ENCODE assay signal across 8 cellular contexts in genomic region chr3:44338828-44339127, GRCh38. TPM values are rescaled to one million over a fixed set of nuclear protein-coding genes. Genes with fewer than 3 reads are reported as not detected.
DNase-seq lines count a peak whose midpoint lies in the region; ATAC-seq, FAIRE-seq and TF ChIP-seq lines count a peak whose summit lies in the region.

No MANE protein-coding gene starts in this region.

- peak overlapping the region; percentile 88 for H3K4me2 ChIP-seq in HepG2 (ENCODE audit: low read depth, low read length)

- no TSS peak for BruUV-seq in HepG2 (replicated peaks; lab: Mats Ljungman, UMichigan)

- H3K79me2 ChIP-seq in HepG2 (ENCODE audit: insufficient read depth, low read length): peaks cover 27% of the 10 kb centered on the region

- H4K20me1 ChIP-seq in HepG2 (ENCODE audit: insufficient read depth, low read length): no peaks in the 10 kb centered on the region

- no peaks in the 10 kb centered on the region for H3K9me3 Mint-ChIP-seq in activated CD4-positive, alpha-beta T cell treated with anti-CD3 and anti-CD28 coated beads, Interleukin-2, amount 10 ng/mL, durations not matched to agents 7 days and 5 days

- H3K9ac ChIP-seq in HepG2 (ENCODE audit: insufficient read depth, low read depth, low read length): peak overlapping the region; percentile 86

- POLR2A ChIA-PET in activated CD4-positive, alpha-beta T cell treated with anti-CD3 and anti-CD28 coated beads, Interleukin-2, amount 10 ng/mL, durations not matched to agents 7 days and 5 days (lab: Charles Lee): interaction anchor here (1.2 kb wide), 1 partner anchor 172 kb away, joined by 3 read pairs; no protein-coding TSS in a partner anchor
- POLR2A ChIA-PET in HepG2 (lab: Yijun Ruan, JAX): interaction anchor here (0.6 to 3.9 kb wide), 25 partner anchors 8 to 172 kb away, joined by 3 to 67 read pairs (median 6); partner anchors contain the start of gene ZNF445

- no peak for DNase-seq in activated CD4-positive, alpha-beta T cell treated with anti-CD3 and anti-CD28 coated beads, Interleukin-2, amount 10 ng/mL, durations not matched to agents 7 days and 5 days
- DNase-seq in activated CD4-positive, alpha-beta T cell treated with anti-CD3 and anti-CD28 coated beads, Interleukin-2, amount 50 U/mL, for 4 hours: no peak
- DNase-seq in adrenal gland (no peak), HepG2 (ENCODE audit: low spot score) (no peak), thyroid gland (no peak), SIG-M5 (lab: John Stamatoyannopoulos, UW) (no peak), inferior parietal cortex (ENCODE audit: extremely low spot score) (no peak), GM19238 (ENCODE audit: insufficient read length, low spot score) (no peak)

- intact Hi-C loops in adrenal gland (cut with DNase I): no loop called here
- intact Hi-C loops in HepG2 (cut with micrococcal nuclease; ENCODE audit: unreplicated experiment): loop anchor here (1.0 to 10.0 kb wide), 3 partner anchors 101 to 1896 kb away; no protein-coding TSS in a partner anchor
- intact Hi-C loops in thyroid gland (cut with DNase I): loop anchor here (10.0 kb wide), 1 partner anchor 176 kb away; no protein-coding TSS in a partner anchor

- H3K36me3 Mint-ChIP-seq in activated CD4-positive, alpha-beta T cell treated with anti-CD3 and anti-CD28 coated beads, Interleukin-2, amount 10 ng/mL, durations not matched to agents 7 days and 5 days (ENCODE audit: low read depth): peaks cover 7% of the 10 kb centered on the region

- H3K4me3 ChIP-seq in adrenal gland (peak overlapping the region; percentile 47 to 73 (median 65)), HepG2 (replicated peaks in 1 of 3; ENCODE audit: insufficient read depth in 1 of 3, low read depth in 2 of 3, low read length in 3 of 3) (peak overlapping the region; percentile 80 to 90 (median 81)), thyroid gland (replicated peaks in 1 of 3) (peak overlapping the region; percentile 34 to 90 (median 55))

- peak overlapping the region; percentile 100 for H3K27ac Mint-ChIP-seq in activated CD4-positive, alpha-beta T cell treated with anti-CD3 and anti-CD28 coated beads, Interleukin-2, amount 10 ng/mL, durations not matched to agents 7 days and 5 days

- 0 to 1% (median 0%) methylated on average over 15 of the region's 15 CpGs for WGBS in adrenal gland, 4 donors
- 2% methylated on average over 12 of the region's 15 CpGs for WGBS in HepG2 (ENCODE audit: low lambda C conversion rate)
- 0 to 1% methylated on average over 15 of the region's 15 CpGs for WGBS in thyroid gland, 2 donors

- no peak for TF ChIP-seq POLR2A in adrenal gland (IDR thresholded peaks at IDR 0.05)
- no peak for TF ChIP-seq POLR2A in HepG2 (IDR thresholded peaks at IDR 0.05; ENCODE audit: insufficient read depth in 1 of 2, low read depth in 2 of 2, low read length in 2 of 2)
- TF ChIP-seq POLR2A in thyroid gland (IDR thresholded peaks at IDR 0.05): no peak

- H3K27ac ChIP-seq in adrenal gland (peak overlapping the region; percentile 79 to 98 (median 98)), HepG2 (ENCODE audit: extremely low read length, insufficient read depth, low read length) (peak overlapping the region; percentile 96), thyroid gland (peak overlapping the region; percentile 61 to 99 (median 90))

- no peaks in the 10 kb centered on the region for H3K9me3 ChIP-seq in adrenal gland (replicated peaks in 1 of 3)
- H3K9me3 ChIP-seq in HepG2 (ENCODE audit: low read length): no peaks in the 10 kb centered on the region
- no peaks in the 10 kb centered on the region for H3K9me3 ChIP-seq in thyroid gland

- CTCF ChIA-PET in activated CD4-positive, alpha-beta T cell treated with anti-CD3 and anti-CD28 coated beads, Interleukin-2, amount 10 ng/mL, durations not matched to agents 7 days and 5 days (lab: Charles Lee): interaction anchor here (0.9 to 1.0 kb wide), 2 partner anchors 13 to 167 kb away, joined by 3 read pairs; no protein-coding TSS in a partner anchor
- CTCF ChIA-PET in HepG2 (lab: Yijun Ruan, JAX; ENCODE audit: low intra/inter-chr PET ratio, low total read pairs): no interaction called here

- H3K27me3 Mint-ChIP-seq in activated CD4-positive, alpha-beta T cell treated with anti-CD3 and anti-CD28 coated beads, Interleukin-2, amount 10 ng/mL, durations not matched to agents 7 days and 5 days: peaks cover 4% of the 10 kb centered on the region

- no peaks in the 10 kb centered on the region for H3K36me3 ChIP-seq in adrenal gland (replicated peaks in 1 of 2)
- H3K36me3 ChIP-seq in HepG2 (replicated peaks in 1 of 2; ENCODE audit: control insufficient read depth in 1 of 2, insufficient read depth in 2 of 2, low read length in 2 of 2): peaks cover 0 to 1% of the 10 kb centered on the region in 2 experiments; a peak in 1 of 5 replicates
- H3K36me3 ChIP-seq in thyroid gland: no peaks in the 10 kb centered on the region

- no peak for TF ChIP-seq RAD21 in HepG2 (CRISPR knock-in tag; IDR thresholded peaks at IDR 0.05)

- H3K4me1 ChIP-seq in adrenal gland (replicated peaks in 1 of 2) (peaks cover 8 to 32% of the 10 kb centered on the region in 2 donors), HepG2 (ENCODE audit: insufficient read depth, low read length) (peaks cover 56% of the 10 kb centered on the region), thyroid gland (peaks cover 10 to 26% of the 10 kb centered on the region in 2 donors)

- peak overlapping the region; percentile 56 for H2AFZ ChIP-seq in HepG2 (ENCODE audit: low read length)

- in situ Hi-C loops in HepG2 (cut with HindIII; ENCODE audit: extremely low pct_ligation_motif_present, low pct_unique_long_range_greater_than_20kb): no loop called here

- FAIRE-seq in HepG2 (lab: Jason Lieb, UNC): no peak

- peaks cover 24% of the 10 kb centered on the region for H3K4me1 Mint-ChIP-seq in activated CD4-positive, alpha-beta T cell treated with anti-CD3 and anti-CD28 coated beads, Interleukin-2, amount 10 ng/mL, durations not matched to agents 7 days and 5 days

- no peak for ATAC-seq in HepG2

- TF ChIP-seq CTCF in adrenal gland (IDR thresholded peaks at IDR 0.05): peak in 1 of 6 experiments; percentile 8
- no peak for TF ChIP-seq CTCF in HepG2 (CRISPR knock-in tag; IDR thresholded peaks at IDR 0.05)
- peak in 1 of 6 experiments; percentile 13 for TF ChIP-seq CTCF in thyroid gland (IDR thresholded peaks at IDR 0.05)

- peak overlapping the region; percentile 97 for H3K4me3 Mint-ChIP-seq in activated CD4-positive, alpha-beta T cell treated with anti-CD3 and anti-CD28 coated beads, Interleukin-2, amount 10 ng/mL, durations not matched to agents 7 days and 5 days

- no peak for TF ChIP-seq EP300 in HepG2 (IDR thresholded peaks at IDR 0.05; ENCODE audit: low read depth in 2 of 2, low read length in 2 of 2)
- no peak for TF ChIP-seq EP300 in HepG2 (CRISPR knock-in tag; IDR thresholded peaks at IDR 0.05; ENCODE audit: borderline replicate concordance)

- no peaks in the 10 kb centered on the region for H3K27me3 ChIP-seq in adrenal gland
- no peaks in the 10 kb centered on the region; a peak in 1 of 5 replicates for H3K27me3 ChIP-seq in HepG2 (ENCODE audit: control insufficient read depth in 1 of 2, insufficient read depth in 2 of 2, low read length in 2 of 2)
- H3K27me3 ChIP-seq in thyroid gland: no peaks in the 10 kb centered on the region

TF ChIP-seq in HepG2, 621 proteins besides CTCF, POLR2A, EP300 and RAD21 (continues in another document):
- TF ChIP-seq KDM5B (CRISPR knock-in tag; IDR thresholded peaks at IDR 0.05; ENCODE audit: borderline replicate concordance) (no peak), RBFOX2 (IDR thresholded peaks at IDR 0.05; ENCODE audit: low read depth, low read length) (no peak), MTF1 (CRISPR knock-in tag; IDR thresholded peaks at IDR 0.05) (no peak), ATF7 (IDR thresholded peaks at IDR 0.05) (no peak), ATF7 (CRISPR knock-in tag; IDR thresholded peaks at IDR 0.05) (no peak), CC2D1A (CRISPR knock-in tag; IDR thresholded peaks at IDR 0.05) (0 out of 2 replicates have a peak, but pooled peaks have one; percentile 4)

RNA-seq across cellular contexts. Expression of gene TCAIM, which starts 0.2 kb away (rescaled TPM):
- 10 to 100 TPM; 16.4 to 19.9 TPM for total RNA-seq in activated CD4-positive, alpha-beta T cell treated with anti-CD3 and anti-CD28 coated beads, Interleukin-2, amount 10 ng/mL, durations not matched to agents 7 days and 5 days
- total RNA-seq in adrenal gland (10 to 100 TPM; 22.3 to 51.9 (median 34.6) TPM), HepG2 (2016; rRNA removed; fragmentation: Illumina TruSeq; extraction: Trizol) (16.9 and 21.1 TPM in 2 replicates), thyroid gland (10 to 100 TPM; 26.2 to 33.3 (median 27.7) TPM)
- polyA plus RNA-seq in adrenal gland (10 to 100 TPM; 11.8 to 31.5 (median 14.3) TPM), HepG2 (2011; rRNA removed) (19.0 and 22.6 TPM in 2 replicates)
- total RNA-seq in HepG2 (2016; cell fraction: cytosol; rRNA removed; fragmentation: Illumina TruSeq; extraction: Trizol; ENCODE audit: low read depth): 6.7 and 7.8 TPM in 2 replicates
- 17.8 and 21.2 TPM in 2 replicates for total RNA-seq in HepG2 (2016; cell fraction: insoluble cytoplasmic fraction; rRNA removed; fragmentation: Illumina TruSeq; extraction: Trizol)
- 20.0 and 22.2 TPM in 2 replicates for total RNA-seq in HepG2 (2016; cell fraction: membrane; rRNA removed; fragmentation: Illumina TruSeq; extraction: Trizol)
- 15.7 and 17.9 TPM in 2 replicates for total RNA-seq in HepG2 (2016; cell fraction: nucleus; rRNA removed; fragmentation: Illumina TruSeq; extraction: Trizol)
- 11.0 and 16.5 TPM in 2 replicates for polyA plus RNA-seq in HepG2 (2011; cell fraction: cytosol; rRNA removed)
- 6.5 and 9.8 TPM in 2 replicates for polyA plus RNA-seq in HepG2 (2011; cell fraction: nucleus; rRNA removed)
- 15.7 and 18.9 TPM in 2 replicates for polyA plus RNA-seq in HepG2 (2012)
- 4.5 and 5.9 TPM in 2 replicates for polyA plus RNA-seq in HepG2 (2016; cell fraction: cytosol; fragmentation: Illumina TruSeq; extraction: Trizol; ENCODE audit: low read depth)
- polyA plus RNA-seq in HepG2 (2016; cell fraction: insoluble cytoplasmic fraction; fragmentation: Illumina TruSeq; extraction: Trizol; ENCODE audit: low read depth): 22.1 and 23.4 TPM in 2 replicates
- polyA plus RNA-seq in HepG2 (2016; cell fraction: membrane; fragmentation: Illumina TruSeq; extraction: Trizol; ENCODE audit: low read depth): 15.2 and 16.2 TPM in 2 replicates
- polyA plus RNA-seq in HepG2 (2016; cell fraction: nucleus; fragmentation: Illumina TruSeq; extraction: Trizol; ENCODE audit: insufficient read depth, low read depth): 16.2 and 16.8 TPM in 2 replicates
- 14.6 and 18.4 TPM in 2 replicates for polyA minus RNA-seq in HepG2 (2011; rRNA and poly(A)+ RNA removed; ENCODE audit: low replicate concordance)
- polyA minus RNA-seq in HepG2 (2011; cell fraction: cytosol; rRNA and poly(A)+ RNA removed): 13.4 and 14.5 TPM in 2 replicates
- polyA minus RNA-seq in HepG2 (2011; cell fraction: nucleus; rRNA and poly(A)+ RNA removed): 38.5 and 44.3 TPM in 2 replicates

Comparison
In these comparisons a context has a peak if more than half of its experiments do, and no peak if none do; other contexts are left out.
1. intact Hi-C loops: an anchor here in HepG2 (1.0 to 10.0 kb wide) and thyroid gland (10.0 kb wide); none called in adrenal gland.